16 cellular contexts compared by ENCODE assay signal in genomic region chr7:24833548-24833947, GRCh38.
DNase-seq lines count a peak whose midpoint lies in the region; ATAC-seq and TF ChIP-seq lines count a peak whose summit lies in the region.
"Had no signal": no experiment of that assay in that cellular context is flagged by ENCODE, and none has a peak within 500 bp of the region (broad histone marks: within the 10 kb centered on the region; RNA-seq: fewer than 3 reads in every experiment).

No MANE protein-coding gene starts in this region.

- in situ Hi-C loops in G401 (cut with HindIII; ENCODE audit: low sequenced_read_pairs) = no loop called here

- no peaks in the 10 kb centered on the region for H3K27me3 ChIP-seq in CD4-positive, CD25-positive, alpha-beta regulatory T cell (ENCODE audit: control insufficient read depth, insufficient read depth, low read length)

- no peak overlapping the region for H3K4me3 Mint-ChIP-seq in CD4-positive, CD25-positive, alpha-beta regulatory T cell
- no peak overlapping the region for H3K4me3 Mint-ChIP-seq in progenitor cell of endocrine pancreas (ENCODE audit: low read depth)
- H3K4me3 Mint-ChIP-seq: activated naive CD4-positive, alpha-beta T cell treated with anti-CD3 and anti-CD28 coated beads, Interleukin-2, amount 50 U/mL, for 24 hours; central memory CD8-positive, alpha-beta T cell had no signal

- no peaks in the 10 kb centered on the region for H3K27me3 Mint-ChIP-seq in CD4-positive, CD25-positive, alpha-beta regulatory T cell
- H3K27me3 Mint-ChIP-seq in progenitor cell of endocrine pancreas = no peaks in the 10 kb centered on the region
- H3K27me3 Mint-ChIP-seq: activated naive CD4-positive, alpha-beta T cell treated with anti-CD3 and anti-CD28 coated beads, Interleukin-2, amount 50 U/mL, for 24 hours; central memory CD8-positive, alpha-beta T cell had no signal

- ATAC-seq in CD4-positive, CD25-positive, alpha-beta regulatory T cell (ENCODE audit: low read depth in 2 of 2) = no peak
- peak; percentile 48 for ATAC-seq in HG02885 (IDR thresholded peaks at IDR 0.05; ENCODE audit: poor library complexity, unreplicated experiment)
- ATAC-seq in GM19324 (IDR thresholded peaks at IDR 0.05; ENCODE audit: low FRiP score, unreplicated experiment) = no peak

- peaks cover 30 to 42% (median 32%) of the 10 kb centered on the region in 4 donors for H3K4me1 Mint-ChIP-seq in CD4-positive, CD25-positive, alpha-beta regulatory T cell
- peaks cover 2% of the 10 kb centered on the region for H3K4me1 Mint-ChIP-seq in progenitor cell of endocrine pancreas (ENCODE audit: low read depth)

- H3K27ac Mint-ChIP-seq in CD4-positive, CD25-positive, alpha-beta regulatory T cell = peak overlapping the region; percentile 76 to 82 (median 81)
- H3K27ac Mint-ChIP-seq in progenitor cell of endocrine pancreas = peak overlapping the region; percentile 76
- H3K27ac Mint-ChIP-seq: activated naive CD4-positive, alpha-beta T cell treated with anti-CD3 and anti-CD28 coated beads, Interleukin-2, amount 50 U/mL, for 24 hours had no signal

- no peaks in the 10 kb centered on the region for H3K9me3 ChIP-seq in CD4-positive, CD25-positive, alpha-beta regulatory T cell (ENCODE audit: control insufficient read depth in 2 of 2, low read length in 2 of 2)

- H3K9me3 Mint-ChIP-seq in CD4-positive, CD25-positive, alpha-beta regulatory T cell = no peaks in the 10 kb centered on the region
- no peaks in the 10 kb centered on the region for H3K9me3 Mint-ChIP-seq in progenitor cell of endocrine pancreas (ENCODE audit: low read depth)
- H3K9me3 Mint-ChIP-seq: activated naive CD4-positive, alpha-beta T cell treated with anti-CD3 and anti-CD28 coated beads, Interleukin-2, amount 50 U/mL, for 24 hours; central memory CD8-positive, alpha-beta T cell had no signal

- TF ChIP-seq CTCF in progenitor cell of endocrine pancreas (IDR thresholded peaks at IDR 0.05; ENCODE audit: unreplicated experiment) = no peak

- DNase-seq in CD4-positive, CD25-positive, alpha-beta regulatory T cell = no peak
- DNase-seq in progenitor cell of endocrine pancreas (ENCODE audit: low spot score, unreplicated experiment) (no peak), G401 (ENCODE audit: low spot score) (no peak), mucosa of gallbladder (ENCODE audit: low spot score) (no peak), A172 (ENCODE audit: low spot score) (no peak)
- DNase-seq: NCI-H187; NCI-H524; PC-9; stimulated activated naive CD4-positive, alpha-beta T cell treated with Interleukin-2 at 50 U/mL for 16 hours had no signal

- no peak overlapping the region for H3K4me3 ChIP-seq in CD4-positive, CD25-positive, alpha-beta regulatory T cell (ENCODE audit: low read depth, low read length)
- H3K4me3 ChIP-seq: PC-9 had no signal

- peaks cover 23% of the 10 kb centered on the region for H3K4me1 ChIP-seq in CD4-positive, CD25-positive, alpha-beta regulatory T cell (ENCODE audit: control insufficient read depth, insufficient read depth, low read length, poor library complexity, severe bottlenecking)

- H3K27ac ChIP-seq in CD4-positive, CD25-positive, alpha-beta regulatory T cell (ENCODE audit: insufficient read depth, low read length, poor library complexity, severe bottlenecking) = no peak overlapping the region
- H3K27ac ChIP-seq in cingulate gyrus (ENCODE audit: low read depth, low read length) = peak overlapping the region; percentile 74
- H3K27ac ChIP-seq: C4-2B, PC-9, VCaP had no signal

- H3K36me3 Mint-ChIP-seq in CD4-positive, CD25-positive, alpha-beta regulatory T cell = peaks cover 33% of the 10 kb centered on the region
- no peaks in the 10 kb centered on the region for H3K36me3 Mint-ChIP-seq in progenitor cell of endocrine pancreas (ENCODE audit: insufficient read depth)

- peaks cover 24% of the 10 kb centered on the region for H3K36me3 ChIP-seq in CD4-positive, CD25-positive, alpha-beta regulatory T cell (ENCODE audit: control insufficient read depth, insufficient read depth, low read length)
